10 cellular contexts compared by ENCODE assay signal in the genomic region with DNA sequence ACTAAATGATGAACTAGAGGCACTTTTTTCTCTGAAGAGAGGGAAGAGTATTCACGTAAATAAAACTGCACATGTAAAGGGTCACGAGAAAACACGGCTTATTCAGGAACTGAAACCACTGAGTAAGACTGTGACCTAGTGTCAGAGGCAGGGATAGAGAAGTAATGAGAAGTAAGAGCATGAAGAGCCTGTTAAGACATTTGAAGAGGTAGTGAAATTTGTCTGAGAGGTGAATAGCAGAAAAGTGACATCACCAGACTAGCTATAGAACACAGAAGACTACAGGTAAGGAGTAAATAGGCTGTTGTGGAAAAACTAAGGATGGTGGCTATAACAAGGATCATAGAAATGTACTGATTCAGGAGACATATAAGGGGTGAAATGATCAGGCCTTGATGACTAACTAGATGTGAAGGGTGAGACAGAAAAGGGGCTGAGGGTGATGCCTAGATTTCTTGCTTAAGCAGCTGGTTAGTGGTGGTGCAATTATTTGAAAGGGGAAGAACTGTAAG.
DNase-seq lines count a peak whose midpoint lies in the region; ATAC-seq and TF ChIP-seq lines count a peak whose summit lies in the region.
"Had no signal": no experiment of that assay in that cellular context is flagged by ENCODE, and none has a peak within 500 bp of the region (broad histone marks: within the 10 kb centered on the region; RNA-seq: fewer than 3 reads in every experiment).

No MANE protein-coding gene starts in this region.

- DNase-seq in NCI-H82 (lab: John Stamatoyannopoulos, UW) (peak; percentile 7), NCI-H82 treated with DMSO at 0.1 percent for 48 hours (lab: John Stamatoyannopoulos, UW; ENCODE audit: unreplicated experiment) (no peak), SIG-M5 (lab: John Stamatoyannopoulos, UW) (peak; percentile 93), spleen (no peak), SJCRH30 (no peak), suprapubic skin (ENCODE audit: low spot score in 2 of 2) (no peak), SK-N-SH (no peak)

- H3K27ac ChIP-seq in spleen: peak overlapping the region in 7 of 8 donors; percentile 17 to 78 (median 51)
- H3K27ac ChIP-seq in SJCRH30: no peak overlapping the region
- no peak overlapping the region for H3K27ac ChIP-seq in suprapubic skin
- H3K27ac ChIP-seq in SK-N-SH (ENCODE audit: low read depth in 2 of 2, low read length in 1 of 2): no peak overlapping the region
- H3K27ac ChIP-seq: 22Rv1 had no signal

- H3K4me3 ChIP-seq in spleen (no peak overlapping the region), SJCRH30 (no peak overlapping the region), suprapubic skin (no peak overlapping the region), SK-N-SH (ENCODE audit: low read depth in 2 of 2, low read length in 1 of 2) (no peak overlapping the region)
- H3K4me3 ChIP-seq: Peyer's patch had no signal

- TF ChIP-seq CTCF in spleen (IDR thresholded peaks at IDR 0.05 in 8 of 11, conservative IDR thresholded peaks at IDR 0.05 in 3 of 11) (no peak), suprapubic skin (IDR thresholded peaks at IDR 0.05) (no peak), SK-N-SH (IDR thresholded peaks at IDR 0.05) (no peak)

- WGBS in spleen, 5 donors: 36 to 58% (median 50%) methylated on average over 3 of the region's 3 CpGs
- WGBS in suprapubic skin: 85% methylated on average over 3 of the region's 3 CpGs
- WGBS in SK-N-SH (ENCODE audit: low lambda C conversion rate): 85% methylated on average over 3 of the region's 3 CpGs

- H3K27me3 ChIP-seq in spleen (replicated peaks in 1 of 7): no peaks in the 10 kb centered on the region
- no peaks in the 10 kb centered on the region for H3K27me3 ChIP-seq in SJCRH30
- no peaks in the 10 kb centered on the region for H3K27me3 ChIP-seq in suprapubic skin
- no peaks in the 10 kb centered on the region for H3K27me3 ChIP-seq in SK-N-SH (ENCODE audit: insufficient read depth)
- H3K27me3 ChIP-seq: Peyer's patch had no signal

- H3K4me1 ChIP-seq in spleen (peaks cover 0 to 33% (median 15%) of the 10 kb centered on the region in 6 donors), SJCRH30 (no peaks in the 10 kb centered on the region), suprapubic skin (no peaks in the 10 kb centered on the region), SK-N-SH (ENCODE audit: control insufficient read depth in 1 of 2, insufficient read depth in 2 of 2, low read depth in 1 of 2, low read length in 1 of 2) (no peaks in the 10 kb centered on the region)

- intact Hi-C loops in spleen (cut with DNase I; ENCODE audit: low total_unique reads): no loop called here

- TF ChIP-seq POLR2A in spleen (IDR thresholded peaks at IDR 0.05): no peak
- no peak for TF ChIP-seq POLR2A in suprapubic skin (IDR thresholded peaks at IDR 0.05)

- no peak for TF ChIP-seq EP300 in suprapubic skin (IDR thresholded peaks at IDR 0.05)
- TF ChIP-seq EP300 in SK-N-SH (IDR thresholded peaks at IDR 0.05; ENCODE audit: borderline replicate concordance in 1 of 2, low read depth in 1 of 2, low read length in 1 of 2): no peak

- no peaks in the 10 kb centered on the region for H3K9me2 ChIP-seq in SK-N-SH

- CTCF ChIA-PET in SK-N-SH (lab: Yijun Ruan, JAX): no interaction called here

- ATAC-seq in HG02938 (IDR thresholded peaks at IDR 0.05; ENCODE audit: unreplicated experiment): peak; percentile 99

- H3K4me2 ChIP-seq in SK-N-SH: no peak overlapping the region

- H2AFZ ChIP-seq in SK-N-SH (ENCODE audit: low read depth): no peak overlapping the region

- no peak for TF ChIP-seq RAD21 in SK-N-SH (IDR thresholded peaks at IDR 0.05; ENCODE audit: low read length)

- POLR2A ChIA-PET in SK-N-SH (lab: Yijun Ruan, JAX): no interaction called here

- H3K9me3 ChIP-seq in spleen (peaks cover 0 to 7% (median 2%) of the 10 kb centered on the region in 8 donors), SJCRH30 (replicated peaks) (no peaks in the 10 kb centered on the region), suprapubic skin (no peaks in the 10 kb centered on the region), SK-N-SH (no peaks in the 10 kb centered on the region; the same call in 1 of the 2 replicates)
- H3K9me3 ChIP-seq: Peyer's patch had no signal

- H3K36me3 ChIP-seq in spleen (peaks cover 0 to 68% (median 15%) of the 10 kb centered on the region in 6 donors), SJCRH30 (peaks cover 47% of the 10 kb centered on the region), suprapubic skin (peaks cover 58% of the 10 kb centered on the region), SK-N-SH (replicated peaks in 1 of 2; ENCODE audit: control insufficient read depth in 1 of 2, insufficient read depth in 2 of 2, low read length in 1 of 2) (peaks cover 51 to 62% of the 10 kb centered on the region in 2 experiments)

- H3K9ac ChIP-seq in SK-N-SH: no peak overlapping the region

- no peaks in the 10 kb centered on the region for H4K20me1 ChIP-seq in SK-N-SH (ENCODE audit: insufficient read depth)

- no peaks in the 10 kb centered on the region for H3F3A ChIP-seq in SK-N-SH (replicated peaks; ENCODE audit: insufficient read depth)

- no peaks in the 10 kb centered on the region; the same call in 1 of the 2 replicates for H3K79me2 ChIP-seq in SK-N-SH (ENCODE audit: insufficient read depth)

TF ChIP-seq in SK-N-SH, 30 proteins besides CTCF, POLR2A, EP300 and RAD21:
- no peak for TF ChIP-seq FOXJ3 (CRISPR knock-in tag; IDR thresholded peaks at IDR 0.05)
TF ChIP-seq in SK-N-SH: peak in this region for 0.

Comparison
In these comparisons a context has a peak if more than half of its experiments do, and no peak if none do; other contexts are left out.
1. DNase-seq: peak in NCI-H82 (single experiment) and SIG-M5 (single experiment); none in NCI-H82 treated with DMSO at 0.1 percent for 48 hours (single experiment), spleen (single experiment), SJCRH30 (0 of 2), suprapubic skin (0 of 2) and SK-N-SH (single experiment).
2. H3K27ac ChIP-seq: peak in spleen (7 of 8); none in SJCRH30 (single experiment), suprapubic skin (single experiment) and SK-N-SH (0 of 2).